Comparison of ENCODE assay signal across 13 cellular contexts in genomic region chr19:16886305-16886880, GRCh38. TPM values are rescaled to one million over a fixed set of nuclear protein-coding genes. Genes with fewer than 3 reads are reported as not detected.
DNase-seq lines count a peak whose midpoint lies in the region; ATAC-seq and TF ChIP-seq lines count a peak whose summit lies in the region.
"Had no signal": no experiment of that assay in that cellular context is flagged by ENCODE, and none has a peak within 500 bp of the region (broad histone marks: within the 10 kb centered on the region; RNA-seq: fewer than 3 reads in every experiment).

No MANE protein-coding gene starts in this region.

- H3K27ac Mint-ChIP-seq in WTC11 = no peak overlapping the region
- H3K27ac Mint-ChIP-seq: progenitor cell of endocrine pancreas had no signal

- intact Hi-C loops in heart left ventricle (cut with DNase I) (no loop called here), sigmoid colon (cut with DNase I) (no loop called here)

- H3K9me3 Mint-ChIP-seq in WTC11 = peaks cover 15% of the 10 kb centered on the region

- peaks cover 7% of the 10 kb centered on the region for H3K27me3 Mint-ChIP-seq in WTC11 (ENCODE audit: low read depth)
- H3K27me3 Mint-ChIP-seq: progenitor cell of endocrine pancreas had no signal

- H3K36me3 ChIP-seq in heart left ventricle (no peaks in the 10 kb centered on the region), sigmoid colon (no peaks in the 10 kb centered on the region)
- H3K36me3 ChIP-seq: cardiac muscle cell had no signal

- H3K27me3 ChIP-seq in heart left ventricle (peaks cover 0 to 9% (median 0%) of the 10 kb centered on the region in 9 donors), sigmoid colon (peaks cover 0 to 33% (median 6%) of the 10 kb centered on the region in 3 donors)
- H3K27me3 ChIP-seq: cardiac muscle cell had no signal

- no peak overlapping the region for H3K4me3 Mint-ChIP-seq in WTC11

- ATAC-seq in WTC11 = no peak
- peak; percentile 86 to 91 (median 88) for ATAC-seq in heart left ventricle
- ATAC-seq in HG02973 (IDR thresholded peaks at IDR 0.05; ENCODE audit: unreplicated experiment) = no peak
- no peak for ATAC-seq in HG03432 (IDR thresholded peaks at IDR 0.05; ENCODE audit: unreplicated experiment)
- ATAC-seq in GM21576 (IDR thresholded peaks at IDR 0.05; ENCODE audit: unreplicated experiment) = no peak
- ATAC-seq in GM18505 (IDR thresholded peaks at IDR 0.05; ENCODE audit: unreplicated experiment) = no peak
- ATAC-seq: HCT116 had no signal

- H3K4me3 ChIP-seq in heart left ventricle (peak overlapping the region in 3 of 12 donors; percentile 22 to 30 (median 24)), sigmoid colon (no peak overlapping the region)
- H3K4me3 ChIP-seq: cardiac muscle cell, SK-N-MC had no signal

- peak in 3 of 4 donors; percentile 29 to 61 (median 47) for TF ChIP-seq EP300 in sigmoid colon (IDR thresholded peaks at IDR 0.05)

- H3K4me1 ChIP-seq in heart left ventricle = peaks cover 0 to 44% (median 27%) of the 10 kb centered on the region in 12 donors
- peaks cover 0 to 8% (median 4%) of the 10 kb centered on the region in 4 donors for H3K4me1 ChIP-seq in sigmoid colon

- TF ChIP-seq CTCF in WTC11 (IDR thresholded peaks at IDR 0.05) (no peak), heart left ventricle (IDR thresholded peaks at IDR 0.05) (no peak), sigmoid colon (IDR thresholded peaks at IDR 0.05) (no peak)

- TF ChIP-seq POLR2A in heart left ventricle (IDR thresholded peaks at IDR 0.05) = no peak
- TF ChIP-seq POLR2A in sigmoid colon (IDR thresholded peaks at IDR 0.05) = no peak
- no peak for TF ChIP-seq POLR2A in GM18505 (IDR thresholded peaks at IDR 0.05; ENCODE audit: borderline replicate concordance, extremely low read depth, insufficient read depth, insufficient read length)

- H3K9me3 ChIP-seq in heart left ventricle (peaks cover 0 to 21% (median 12%) of the 10 kb centered on the region in 12 donors), sigmoid colon (peaks cover 0 to 13% (median 5%) of the 10 kb centered on the region in 4 donors)

- peak; percentile 54 for DNase-seq in GM04504 (ENCODE audit: low read depth)
- no peak for DNase-seq in WTC11 (ENCODE audit: low spot score)
- peak; percentile 66 to 95 (median 78) for DNase-seq in heart left ventricle
- DNase-seq in sigmoid colon = peak; percentile 81
- DNase-seq: NCI-H2171 treated with DMSO at 0.1 percent for 48 hours had no signal

- WGBS in heart left ventricle, 4 donors = 28 to 39% (median 31%) methylated on average over 20 of the region's 20 CpGs
- 44 to 76% methylated on average over 20 of the region's 20 CpGs for WGBS in sigmoid colon, 2 donors

- POLR2A ChIA-PET in WTC11 (lab: Charles Lee) = no interaction called here

- peaks cover 16% of the 10 kb centered on the region for H3K36me3 Mint-ChIP-seq in WTC11

- CTCF ChIA-PET in WTC11 (lab: Charles Lee) = interaction anchor here (0.7 to 1.2 kb wide), 2 partner anchors 26 to 172 kb away, joined by 3 to 5 read pairs; no protein-coding TSS in a partner anchor

- H3K4me1 Mint-ChIP-seq in WTC11 = no peaks in the 10 kb centered on the region

- H3K27ac ChIP-seq in heart left ventricle (peak overlapping the region; percentile 17 to 95 (median 72)), sigmoid colon (peak overlapping the region in 1 of 4 donors; percentile 62)
- H3K27ac ChIP-seq: SK-N-MC had no signal

TF ChIP-seq in WTC11, 78 proteins besides CTCF, POLR2A, EP300 and RAD21:
- TF ChIP-seq GABPB1 (CRISPR knock-in tag; IDR thresholded peaks at IDR 0.05) (peak; percentile 97), OVOL2 (CRISPR knock-in tag; IDR thresholded peaks at IDR 0.05; ENCODE audit: borderline replicate concordance) (no peak)

RNA-seq across cellular contexts. Expression of gene F2RL3, which starts 2.4 kb away (rescaled TPM):
- 0.11 to 0.14 TPM in 2 of 3 replicates, not detected in the other for total RNA-seq in WTC11 (2021)
- total RNA-seq in heart left ventricle = 1 to 10 TPM in 5 of 9 donors, under 1 TPM in 4; 0.12 to 4.1 (median 1.2) TPM
- 1 to 10 TPM; 1.1 to 4.6 TPM for polyA plus RNA-seq in heart left ventricle
- total RNA-seq in sigmoid colon = 1 to 10 TPM; 1.8 to 3.9 (median 1.9) TPM
- polyA plus RNA-seq in sigmoid colon = 1 to 10 TPM in 2 of 3 donors, under 1 TPM in 1; 0.69 to 3.5 (median 2.4) TPM
- total RNA-seq: progenitor cell of endocrine pancreas had no signal

RNA-seq across cellular contexts. Expression of gene SIN3B, which starts 57.2 kb away (rescaled TPM):
- total RNA-seq in WTC11 (2021) (76.8 to 87.7 TPM (median 80.0 TPM) in 3 replicates), heart left ventricle (10 to 100 TPM; 15.2 to 36.6 (median 24.7) TPM), sigmoid colon (10 to 100 TPM; 23.9 to 67.3 (median 33.5) TPM)
- polyA plus RNA-seq in heart left ventricle (10 to 100 TPM; 18.2 to 20.7 TPM), sigmoid colon (10 to 100 TPM in 1 of 3 donors, 1 to 10 TPM in 2; 5.1 to 26.1 (median 5.4) TPM)

Comparison
In these comparisons a context has a peak if more than half of its experiments do, and no peak if none do; other contexts are left out.
1. ATAC-seq: peak in heart left ventricle (4 of 4); none in WTC11 (single experiment), HG02973 (single experiment), HG03432 (single experiment), GM21576 (single experiment) and GM18505 (single experiment).